ENCODE assay signal across 8 cellular contexts in genomic region chr9:107286057-107286456, GRCh38. TPM values are rescaled to one million over a fixed set of nuclear protein-coding genes. Genes with fewer than 3 reads are reported as not detected.
A peak's percentile ranks its signal among the peaks of the same experiment; 100 is the strongest.
DNase-seq lines count a peak whose midpoint lies in the region; ATAC-seq and TF ChIP-seq lines count a peak whose summit lies in the region.

No MANE protein-coding gene starts in this region.

- H3K4me3 Mint-ChIP-seq in Calu3 (ENCODE audit: low read depth, unreplicated experiment), result peak overlapping the region; percentile 94
- H3K4me3 Mint-ChIP-seq in natural killer cell, result peak overlapping the region; percentile 99

- no peak overlapping the region for H3K27ac ChIP-seq in colonic mucosa

- H3K4me1 Mint-ChIP-seq in Calu3 (ENCODE audit: low read depth, unreplicated experiment), result peaks cover 41% of the 10 kb centered on the region
- peaks cover 65 to 68% of the 10 kb centered on the region in 2 donors for H3K4me1 Mint-ChIP-seq in natural killer cell

- H3K36me3 ChIP-seq in colonic mucosa, result no peaks in the 10 kb centered on the region

- TF ChIP-seq CTCF in Calu3 (IDR thresholded peaks at IDR 0.05; ENCODE audit: unreplicated experiment), result no peak
- no peak for TF ChIP-seq CTCF in colonic mucosa (IDR thresholded peaks at IDR 0.05)
- TF ChIP-seq CTCF in natural killer cell (IDR thresholded peaks at IDR 0.05), result no peak

- no peaks in the 10 kb centered on the region for H3K9me3 Mint-ChIP-seq in Calu3 (ENCODE audit: low read depth, unreplicated experiment)
- no peaks in the 10 kb centered on the region for H3K9me3 Mint-ChIP-seq in natural killer cell

- peak overlapping the region; percentile 95 for H3K4me3 ChIP-seq in colonic mucosa

- no peaks in the 10 kb centered on the region for H3K9me3 ChIP-seq in colonic mucosa

- CTCF ChIA-PET in Calu3 (lab: Charles Lee), result no interaction called here

- BruUV-seq in Calu3 (replicated peaks; lab: Mats Ljungman, UMichigan), result no TSS peak

- no peak for ATAC-seq in natural killer cell
- ATAC-seq in GM21737 (IDR thresholded peaks at IDR 0.05; ENCODE audit: unreplicated experiment), result no peak

- intact Hi-C loops in Calu3 (cut with micrococcal nuclease; ENCODE audit: unreplicated experiment), result loop anchor here (5.0 kb wide), 1 partner anchor 36 kb away; no protein-coding TSS in a partner anchor
- intact Hi-C loops in colonic mucosa (cut with DNase I), result no loop called here
- intact Hi-C loops in natural killer cell (cut with micrococcal nuclease), result no loop called here

- no peak overlapping the region for H3K27ac Mint-ChIP-seq in Calu3 (ENCODE audit: unreplicated experiment)
- peak overlapping the region; percentile 88 to 92 for H3K27ac Mint-ChIP-seq in natural killer cell

- DNase-seq in Calu3, result no peak
- peak; percentile 15 for DNase-seq in M059J (ENCODE audit: low read depth)
- DNase-seq in colonic mucosa, result no peak
- DNase-seq in natural killer cell, result no peak
- no peak for DNase-seq in stimulated activated CD4-positive, alpha-beta T cell treated with anti-CD3 and anti-CD28 coated beads, Interleukin-2, amount 100 ng/mL, for 48 hours
- DNase-seq in OCI-M2 (lab: John Stamatoyannopoulos, UW; ENCODE audit: unreplicated experiment), result no peak
- DNase-seq in EL, result no peak

- no peaks in the 10 kb centered on the region for H3K27me3 Mint-ChIP-seq in Calu3 (ENCODE audit: unreplicated experiment)
- no peaks in the 10 kb centered on the region for H3K27me3 Mint-ChIP-seq in natural killer cell (ENCODE audit: low read depth in 2 of 2)

- peaks cover 18% of the 10 kb centered on the region for H3K4me1 ChIP-seq in colonic mucosa

- H3K9ac ChIP-seq in colonic mucosa (ENCODE audit: low read depth in 2 of 2, low read length in 2 of 2), result no peak overlapping the region

- no peaks in the 10 kb centered on the region for H3K27me3 ChIP-seq in colonic mucosa

- peaks cover 42% of the 10 kb centered on the region for H3K36me3 Mint-ChIP-seq in Calu3 (ENCODE audit: insufficient read depth, unreplicated experiment)
- no peaks in the 10 kb centered on the region for H3K36me3 Mint-ChIP-seq in natural killer cell

RNA-seq across cellular contexts. Expression of gene RAD23B, which starts 3.0 kb away (rescaled TPM):
- 82.3 and 97.8 TPM in 2 replicates for total RNA-seq in Calu3 (2022)
- 201 and 202 TPM in 2 replicates for total RNA-seq in M059J (2014; rRNA removed; shearing (Covaris generic))
- total RNA-seq in colonic mucosa, result 100 to 1,000 TPM; 119 to 146 TPM
- 100 to 1,000 TPM in 1 of 3 donors, 10 to 100 TPM in 2; 85.6 to 101 (median 92.6) TPM for total RNA-seq in natural killer cell
